Comparison of ENCODE assay signal across 8 cellular contexts in the genomic region with DNA sequence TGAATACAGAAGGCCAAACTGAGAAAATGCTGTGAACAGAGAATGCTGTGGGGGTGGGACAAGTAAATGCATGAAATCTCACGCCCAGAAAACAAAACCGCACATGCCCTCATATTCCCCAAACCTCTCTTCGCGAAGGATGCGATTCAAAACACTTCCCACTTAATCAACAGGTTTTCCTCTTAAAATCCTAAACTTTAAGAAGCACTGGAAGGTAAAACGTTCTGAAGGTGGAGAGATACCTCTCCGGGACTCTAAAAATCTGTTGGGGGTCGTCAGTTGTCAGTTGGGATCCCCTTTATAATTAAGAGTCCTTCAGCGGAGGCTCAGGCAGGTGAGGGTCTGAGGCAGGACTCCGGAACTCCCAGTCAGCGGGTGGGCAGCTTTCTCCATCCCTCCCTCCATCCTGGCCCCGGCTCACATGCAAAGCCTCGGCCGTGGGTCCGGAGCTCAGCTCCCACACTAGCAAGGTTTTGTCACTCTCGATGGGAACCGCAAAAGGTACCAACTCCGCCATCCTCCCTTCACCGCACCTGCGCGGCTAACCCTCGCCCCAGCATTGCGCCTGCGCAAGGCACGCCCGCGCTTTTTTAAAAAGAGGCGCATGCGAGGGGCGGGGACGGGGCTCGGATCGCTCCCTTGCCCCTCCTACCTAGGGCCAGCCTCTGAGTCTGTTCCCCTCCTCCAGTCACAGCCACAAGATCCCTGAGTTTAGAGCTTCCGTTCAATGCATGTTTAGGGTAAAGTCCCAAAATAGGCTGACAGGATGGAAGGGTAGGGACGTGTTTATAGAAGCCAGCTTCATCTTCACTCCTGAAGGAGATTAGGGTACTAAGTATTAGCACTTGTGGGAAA. TPM values are rescaled to one million over a fixed set of nuclear protein-coding genes. Genes with fewer than 3 reads are reported as not detected.
DNase-seq lines count a peak whose midpoint lies in the region; ATAC-seq and TF ChIP-seq lines count a peak whose summit lies in the region.

A gene with protein sequence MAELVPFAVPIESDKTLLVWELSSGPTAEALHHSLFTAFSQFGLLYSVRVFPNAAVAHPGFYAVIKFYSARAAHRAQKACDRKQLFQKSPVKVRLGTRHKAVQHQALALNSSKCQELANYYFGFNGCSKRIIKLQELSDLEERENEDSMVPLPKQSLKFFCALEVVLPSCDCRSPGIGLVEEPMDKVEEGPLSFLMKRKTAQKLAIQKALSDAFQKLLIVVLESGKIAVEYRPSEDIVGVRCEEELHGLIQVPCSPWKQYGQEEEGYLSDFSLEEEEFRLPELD (minus strand): TSS at position 563 of the 855 bp plus-strand sequence. CDS start 46 bp downstream, at position 517.

- no peak for TF ChIP-seq CTCF in HFFc6 (IDR thresholded peaks at IDR 0.05)
- TF ChIP-seq CTCF in astrocyte of the cerebellum (IDR thresholded peaks at IDR 0.05; ENCODE audit: low read depth, low read length, missing control alignments): no peak

- H3K9me3 ChIP-seq in iPS-15b (ENCODE audit: control insufficient read depth, insufficient read depth, low read length): no peaks in the 10 kb centered on the region

- H3K27ac ChIP-seq in skin epidermis: no peak within 1 kb of the TSS

- H3K9me3 Mint-ChIP-seq in HFFc6: no peaks in the 10 kb centered on the region

- peaks cover 18% of the 10 kb centered on the region for H3K4me1 Mint-ChIP-seq in HFFc6 (ENCODE audit: low read depth)

- peaks cover 6% of the 10 kb centered on the region for H3K4me1 ChIP-seq in iPS-15b (ENCODE audit: control insufficient read depth, insufficient read depth, low read length)

- peaks cover 9% of the 10 kb centered on the region for H3K27me3 Mint-ChIP-seq in HFFc6 (ENCODE audit: insufficient read depth)

- no peaks in the 10 kb centered on the region for H3K36me3 ChIP-seq in iPS-15b (ENCODE audit: control insufficient read depth, insufficient read depth, low read length)

- H3K27ac Mint-ChIP-seq in HFFc6: no peak within 1 kb of the TSS; the same call in 1 of the 2 replicates

- in situ Hi-C loops in astrocyte of the cerebellum (cut with HindIII; ENCODE audit: low sequenced_read_pairs): no loop called here

- DNase-seq in DMS79 (lab: John Stamatoyannopoulos, UW): peak; percentile 66
- DNase-seq in HFFc6: peak; percentile 18
- peak; percentile 59 for DNase-seq in NCI-H2029 (lab: John Stamatoyannopoulos, UW)
- DNase-seq in T-helper 22 cell (ENCODE audit: low read depth): peak; percentile 9
- DNase-seq in astrocyte of the cerebellum (ENCODE audit: low read depth): no peak

- no peaks in the 10 kb centered on the region for H3K36me3 Mint-ChIP-seq in HFFc6 (ENCODE audit: low read depth)

- no peak within 1 kb of the TSS for H3K9ac ChIP-seq in iPS-15b (ENCODE audit: low read depth, low read length)

- H3K4me3 Mint-ChIP-seq in HFFc6: peak within 1 kb of the TSS; percentile 72

- peak within 1 kb of the TSS; percentile 46 for H3K4me3 ChIP-seq in astrocyte of the cerebellum (ENCODE audit: low read depth, low read length)
- H3K4me3 ChIP-seq in iPS-15b (ENCODE audit: low read depth, low read length): peak within 1 kb of the TSS; percentile 90
- H3K4me3 ChIP-seq in skin epidermis: peak within 1 kb of the TSS; percentile 20 to 55 (median 32)

- no peak for ATAC-seq in HG02610 (IDR thresholded peaks at IDR 0.05; ENCODE audit: unreplicated experiment)

- peaks cover 6% of the 10 kb centered on the region for H3K27me3 ChIP-seq in iPS-15b (ENCODE audit: control insufficient read depth, insufficient read depth, low read length)

RNA-seq across cellular contexts. Expression of the gene that starts here (rescaled TPM):
- total RNA-seq in HFFc6 (2021; fragmentation: NEBNext Ultra II Directional; extraction: Animal tissue kit (Norgen Biotek cat#: 25700)): under 1 TPM in 4 of 6 experiments, not detected in 2; 0.23 to 0.76 (median 0.53) TPM

Comparison
In these comparisons a context has a peak if more than half of its experiments do, and no peak if none do; other contexts are left out.
1. Peak in DNase-seq in HFFc6; RNA of the gene not detected or under 1 TPM.
2. H3K4me3 ChIP-seq: peak in every context shown above with its lines; median percentile 90 in iPS-15b; 46 in astrocyte of the cerebellum; 32 in skin epidermis.